ENCODE assay signal across 1 cellular context in the genomic region with DNA sequence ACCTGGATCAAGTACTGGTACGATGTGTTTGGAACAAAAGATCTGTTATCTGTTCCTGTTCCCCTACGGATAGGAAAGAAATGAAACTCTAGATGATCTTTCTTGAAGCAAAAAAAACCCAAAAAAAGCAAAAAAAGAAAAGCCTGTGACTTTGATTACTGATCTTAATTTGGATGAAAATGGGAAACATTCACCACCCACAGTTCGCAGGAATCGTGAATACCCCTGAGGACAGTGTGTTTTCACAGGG.
TF ChIP-seq lines count a peak whose summit lies in the region.

No MANE protein-coding gene starts in this region.

TF ChIP-seq in GM23338, 12 proteins besides CTCF, POLR2A, EP300 and RAD21:
- TF ChIP-seq STAT1 (IDR thresholded peaks at IDR 0.05; ENCODE audit: unreplicated experiment) = no peak
- TF ChIP-seq, protein P1, sequence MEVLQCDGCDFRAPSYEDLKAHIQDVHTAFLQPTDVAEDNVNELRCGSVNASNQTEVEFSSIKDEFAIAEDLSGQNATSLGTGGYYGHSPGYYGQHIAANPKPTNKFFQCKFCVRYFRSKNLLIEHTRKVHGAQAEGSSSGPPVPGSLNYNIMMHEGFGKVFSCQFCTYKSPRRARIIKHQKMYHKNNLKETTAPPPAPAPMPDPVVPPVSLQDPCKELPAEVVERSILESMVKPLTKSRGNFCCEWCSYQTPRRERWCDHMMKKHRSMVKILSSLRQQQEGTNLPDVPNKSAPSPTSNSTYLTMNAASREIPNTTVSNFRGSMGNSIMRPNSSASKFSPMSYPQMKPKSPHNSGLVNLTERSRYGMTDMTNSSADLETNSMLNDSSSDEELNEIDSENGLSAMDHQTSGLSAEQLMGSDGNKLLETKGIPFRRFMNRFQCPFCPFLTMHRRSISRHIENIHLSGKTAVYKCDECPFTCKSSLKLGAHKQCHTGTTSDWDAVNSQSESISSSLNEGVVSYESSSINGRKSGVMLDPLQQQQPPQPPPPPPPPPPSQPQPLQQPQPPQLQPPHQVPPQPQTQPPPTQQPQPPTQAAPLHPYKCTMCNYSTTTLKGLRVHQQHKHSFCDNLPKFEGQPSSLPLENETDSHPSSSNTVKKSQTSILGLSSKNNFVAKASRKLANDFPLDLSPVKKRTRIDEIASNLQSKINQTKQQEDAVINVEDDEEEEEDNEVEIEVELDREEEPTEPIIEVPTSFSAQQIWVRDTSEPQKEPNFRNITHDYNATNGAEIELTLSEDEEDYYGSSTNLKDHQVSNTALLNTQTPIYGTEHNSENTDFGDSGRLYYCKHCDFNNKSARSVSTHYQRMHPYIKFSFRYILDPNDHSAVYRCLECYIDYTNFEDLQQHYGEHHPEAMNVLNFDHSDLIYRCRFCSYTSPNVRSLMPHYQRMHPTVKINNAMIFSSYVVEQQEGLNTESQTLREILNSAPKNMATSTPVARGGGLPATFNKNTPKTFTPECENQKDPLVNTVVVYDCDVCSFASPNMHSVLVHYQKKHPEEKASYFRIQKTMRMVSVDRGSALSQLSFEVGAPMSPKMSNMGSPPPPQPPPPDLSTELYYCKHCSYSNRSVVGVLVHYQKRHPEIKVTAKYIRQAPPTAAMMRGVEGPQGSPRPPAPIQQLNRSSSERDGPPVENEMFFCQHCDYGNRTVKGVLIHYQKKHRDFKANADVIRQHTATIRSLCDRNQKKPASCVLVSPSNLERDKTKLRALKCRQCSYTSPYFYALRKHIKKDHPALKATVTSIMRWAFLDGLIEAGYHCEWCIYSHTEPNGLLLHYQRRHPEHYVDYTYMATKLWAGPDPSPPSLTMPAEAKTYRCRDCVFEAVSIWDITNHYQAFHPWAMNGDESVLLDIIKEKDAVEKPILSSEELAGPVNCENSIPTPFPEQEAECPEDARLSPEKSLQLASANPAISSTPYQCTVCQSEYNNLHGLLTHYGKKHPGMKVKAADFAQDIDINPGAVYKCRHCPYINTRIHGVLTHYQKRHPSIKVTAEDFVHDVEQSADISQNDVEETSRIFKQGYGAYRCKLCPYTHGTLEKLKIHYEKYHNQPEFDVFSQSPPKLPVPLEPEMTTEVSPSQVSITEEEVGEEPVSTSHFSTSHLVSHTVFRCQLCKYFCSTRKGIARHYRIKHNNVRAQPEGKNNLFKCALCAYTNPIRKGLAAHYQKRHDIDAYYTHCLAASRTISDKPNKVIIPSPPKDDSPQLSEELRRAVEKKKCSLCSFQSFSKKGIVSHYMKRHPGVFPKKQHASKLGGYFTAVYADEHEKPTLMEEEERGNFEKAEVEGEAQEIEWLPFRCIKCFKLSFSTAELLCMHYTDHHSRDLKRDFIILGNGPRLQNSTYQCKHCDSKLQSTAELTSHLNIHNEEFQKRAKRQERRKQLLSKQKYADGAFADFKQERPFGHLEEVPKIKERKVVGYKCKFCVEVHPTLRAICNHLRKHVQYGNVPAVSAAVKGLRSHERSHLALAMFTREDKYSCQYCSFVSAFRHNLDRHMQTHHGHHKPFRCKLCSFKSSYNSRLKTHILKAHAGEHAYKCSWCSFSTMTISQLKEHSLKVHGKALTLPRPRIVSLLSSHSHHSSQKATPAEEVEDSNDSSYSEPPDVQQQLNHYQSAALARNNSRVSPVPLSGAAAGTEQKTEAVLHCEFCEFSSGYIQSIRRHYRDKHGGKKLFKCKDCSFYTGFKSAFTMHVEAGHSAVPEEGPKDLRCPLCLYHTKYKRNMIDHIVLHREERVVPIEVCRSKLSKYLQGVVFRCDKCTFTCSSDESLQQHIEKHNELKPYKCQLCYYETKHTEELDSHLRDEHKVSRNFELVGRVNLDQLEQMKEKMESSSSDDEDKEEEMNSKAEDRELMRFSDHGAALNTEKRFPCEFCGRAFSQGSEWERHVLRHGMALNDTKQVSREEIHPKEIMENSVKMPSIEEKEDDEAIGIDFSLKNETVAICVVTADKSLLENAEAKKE (CRISPR knock-in tag; IDR thresholded peaks at IDR 0.05) = no peak
- TF ChIP-seq EZH2 (IDR thresholded peaks at IDR 0.05; ENCODE audit: low read depth, unreplicated experiment) = no peak
- TF ChIP-seq POLR2AphosphoS5 (IDR thresholded peaks at IDR 0.05; ENCODE audit: low read depth) = no peak
- no peak for TF ChIP-seq JUNB (IDR thresholded peaks at IDR 0.05; ENCODE audit: unreplicated experiment)
- TF ChIP-seq, protein P2, sequence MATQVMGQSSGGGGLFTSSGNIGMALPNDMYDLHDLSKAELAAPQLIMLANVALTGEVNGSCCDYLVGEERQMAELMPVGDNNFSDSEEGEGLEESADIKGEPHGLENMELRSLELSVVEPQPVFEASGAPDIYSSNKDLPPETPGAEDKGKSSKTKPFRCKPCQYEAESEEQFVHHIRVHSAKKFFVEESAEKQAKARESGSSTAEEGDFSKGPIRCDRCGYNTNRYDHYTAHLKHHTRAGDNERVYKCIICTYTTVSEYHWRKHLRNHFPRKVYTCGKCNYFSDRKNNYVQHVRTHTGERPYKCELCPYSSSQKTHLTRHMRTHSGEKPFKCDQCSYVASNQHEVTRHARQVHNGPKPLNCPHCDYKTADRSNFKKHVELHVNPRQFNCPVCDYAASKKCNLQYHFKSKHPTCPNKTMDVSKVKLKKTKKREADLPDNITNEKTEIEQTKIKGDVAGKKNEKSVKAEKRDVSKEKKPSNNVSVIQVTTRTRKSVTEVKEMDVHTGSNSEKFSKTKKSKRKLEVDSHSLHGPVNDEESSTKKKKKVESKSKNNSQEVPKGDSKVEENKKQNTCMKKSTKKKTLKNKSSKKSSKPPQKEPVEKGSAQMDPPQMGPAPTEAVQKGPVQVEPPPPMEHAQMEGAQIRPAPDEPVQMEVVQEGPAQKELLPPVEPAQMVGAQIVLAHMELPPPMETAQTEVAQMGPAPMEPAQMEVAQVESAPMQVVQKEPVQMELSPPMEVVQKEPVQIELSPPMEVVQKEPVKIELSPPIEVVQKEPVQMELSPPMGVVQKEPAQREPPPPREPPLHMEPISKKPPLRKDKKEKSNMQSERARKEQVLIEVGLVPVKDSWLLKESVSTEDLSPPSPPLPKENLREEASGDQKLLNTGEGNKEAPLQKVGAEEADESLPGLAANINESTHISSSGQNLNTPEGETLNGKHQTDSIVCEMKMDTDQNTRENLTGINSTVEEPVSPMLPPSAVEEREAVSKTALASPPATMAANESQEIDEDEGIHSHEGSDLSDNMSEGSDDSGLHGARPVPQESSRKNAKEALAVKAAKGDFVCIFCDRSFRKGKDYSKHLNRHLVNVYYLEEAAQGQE (IDR thresholded peaks at IDR 0.05; ENCODE audit: unreplicated experiment) = no peak
- TF ChIP-seq ZNF114 (CRISPR knock-in tag; IDR thresholded peaks at IDR 0.05) = no peak
- TF ChIP-seq CREB1 (CRISPR knock-in tag; IDR thresholded peaks at IDR 0.05; ENCODE audit: low read depth) = no peak
